ENCODE assay signal across 1 cellular context in the genomic region with DNA sequence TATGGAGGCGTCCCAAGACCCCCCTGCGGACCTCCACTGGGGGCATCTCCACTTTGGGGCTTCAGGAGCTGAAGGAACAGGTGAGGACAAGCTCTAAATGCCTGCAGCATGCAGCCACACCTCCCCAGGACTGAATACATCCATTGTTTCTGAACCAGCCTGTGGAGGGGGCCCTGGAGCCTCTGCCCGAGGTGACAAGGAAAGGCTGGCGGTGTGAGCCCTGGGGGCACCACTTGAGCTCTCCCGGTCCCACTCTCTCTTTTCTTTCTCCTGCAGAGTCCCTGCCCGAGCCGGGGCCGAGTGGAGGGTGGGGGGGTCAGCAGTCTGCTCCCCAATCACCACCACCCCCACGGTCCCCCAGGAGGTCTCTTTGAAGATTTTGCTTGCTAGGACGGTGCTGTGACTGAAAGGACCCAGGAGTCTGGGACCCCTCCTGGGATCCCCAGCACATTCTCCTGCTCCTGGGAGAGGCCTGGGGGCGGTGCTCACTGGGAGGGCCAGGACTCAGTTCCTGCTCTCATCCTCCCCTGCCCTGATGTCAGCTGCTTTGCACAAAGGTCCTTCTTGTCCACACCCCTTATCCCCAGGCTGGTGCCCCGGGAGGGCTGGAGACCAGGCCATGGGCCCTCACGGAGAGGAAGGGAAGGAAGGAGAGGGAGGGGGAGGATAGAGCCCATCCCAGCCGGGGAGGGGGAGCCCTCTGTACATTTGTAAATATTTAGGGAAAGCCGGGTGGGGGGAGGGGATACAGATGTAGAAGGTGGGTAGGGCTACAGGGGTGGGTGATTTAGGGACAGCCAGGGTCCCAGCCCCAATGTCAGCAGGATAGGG.
A peak's percentile ranks its signal among the peaks of the same experiment; 100 is the strongest.
TF ChIP-seq lines count a peak whose summit lies in the region.

No MANE protein-coding gene starts in this region.

TF ChIP-seq in HepG2, 621 proteins besides CTCF, POLR2A, EP300 and RAD21 (continued from another document and continues in another):
- TF ChIP-seq, protein P1, sequence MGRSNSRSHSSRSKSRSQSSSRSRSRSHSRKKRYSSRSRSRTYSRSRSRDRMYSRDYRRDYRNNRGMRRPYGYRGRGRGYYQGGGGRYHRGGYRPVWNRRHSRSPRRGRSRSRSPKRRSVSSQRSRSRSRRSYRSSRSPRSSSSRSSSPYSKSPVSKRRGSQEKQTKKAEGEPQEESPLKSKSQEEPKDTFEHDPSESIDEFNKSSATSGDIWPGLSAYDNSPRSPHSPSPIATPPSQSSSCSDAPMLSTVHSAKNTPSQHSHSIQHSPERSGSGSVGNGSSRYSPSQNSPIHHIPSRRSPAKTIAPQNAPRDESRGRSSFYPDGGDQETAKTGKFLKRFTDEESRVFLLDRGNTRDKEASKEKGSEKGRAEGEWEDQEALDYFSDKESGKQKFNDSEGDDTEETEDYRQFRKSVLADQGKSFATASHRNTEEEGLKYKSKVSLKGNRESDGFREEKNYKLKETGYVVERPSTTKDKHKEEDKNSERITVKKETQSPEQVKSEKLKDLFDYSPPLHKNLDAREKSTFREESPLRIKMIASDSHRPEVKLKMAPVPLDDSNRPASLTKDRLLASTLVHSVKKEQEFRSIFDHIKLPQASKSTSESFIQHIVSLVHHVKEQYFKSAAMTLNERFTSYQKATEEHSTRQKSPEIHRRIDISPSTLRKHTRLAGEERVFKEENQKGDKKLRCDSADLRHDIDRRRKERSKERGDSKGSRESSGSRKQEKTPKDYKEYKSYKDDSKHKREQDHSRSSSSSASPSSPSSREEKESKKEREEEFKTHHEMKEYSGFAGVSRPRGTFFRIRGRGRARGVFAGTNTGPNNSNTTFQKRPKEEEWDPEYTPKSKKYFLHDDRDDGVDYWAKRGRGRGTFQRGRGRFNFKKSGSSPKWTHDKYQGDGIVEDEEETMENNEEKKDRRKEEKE (IDR thresholded peaks at IDR 0.05) = no peak
- TF ChIP-seq PRPF4 (IDR thresholded peaks at IDR 0.05; ENCODE audit: low read depth, low read length, poor library complexity, severe bottlenecking) (no peak), KDM1A (CRISPR knock-in tag; IDR thresholded peaks at IDR 0.05) (no peak), ZNF331 (CRISPR knock-in tag; IDR thresholded peaks at IDR 0.05) (no peak), ZNF354B (CRISPR knock-in tag; IDR thresholded peaks at IDR 0.05) (no peak), BRCA1 (CRISPR knock-in tag; IDR thresholded peaks at IDR 0.05) (no peak), ZNF703 (CRISPR knock-in tag; IDR thresholded peaks at IDR 0.05; ENCODE audit: borderline replicate concordance) (no peak), GLI4 (CRISPR knock-in tag; IDR thresholded peaks at IDR 0.05; ENCODE audit: borderline replicate concordance) (no peak), ZNF235 (CRISPR knock-in tag; IDR thresholded peaks at IDR 0.05; ENCODE audit: borderline replicate concordance) (no peak), ETV6 (CRISPR knock-in tag; conservative IDR thresholded peaks at IDR 0.05) (no peak), NCOA2 (CRISPR knock-in tag; IDR thresholded peaks at IDR 0.05) (no peak), ZMYM4 (CRISPR knock-in tag; IDR thresholded peaks at IDR 0.05) (no peak), ZNF550 (CRISPR knock-in tag; IDR thresholded peaks at IDR 0.05; ENCODE audit: borderline replicate concordance) (no peak), CCAR2 (optimal IDR thresholded peaks at IDR 0.05; ENCODE audit: low read depth, low read length) (no peak), ZNF615 (CRISPR knock-in tag; IDR thresholded peaks at IDR 0.05; ENCODE audit: borderline replicate concordance) (no peak), TGIF2 (CRISPR knock-in tag; IDR thresholded peaks at IDR 0.05) (no peak), ZFAT (CRISPR knock-in tag; conservative IDR thresholded peaks at IDR 0.05) (no peak), ZNF274 (CRISPR knock-in tag; IDR thresholded peaks at IDR 0.05) (no peak), ZBTB3 (CRISPR knock-in tag; IDR thresholded peaks at IDR 0.05; ENCODE audit: borderline replicate concordance, low read depth) (no peak), MEIS2 (CRISPR knock-in tag; IDR thresholded peaks at IDR 0.05) (no peak), HDAC6 (IDR thresholded peaks at IDR 0.05; ENCODE audit: low read depth, low read length) (no peak), KDM4B (CRISPR knock-in tag; IDR thresholded peaks at IDR 0.05) (no peak), TCF12 (IDR thresholded peaks at IDR 0.05) (no peak), TCF12 (CRISPR knock-in tag; IDR thresholded peaks at IDR 0.05) (no peak), ZNF382 (CRISPR knock-in tag; IDR thresholded peaks at IDR 0.05; ENCODE audit: borderline replicate concordance) (no peak), ARID2 (CRISPR knock-in tag; IDR thresholded peaks at IDR 0.05; ENCODE audit: borderline replicate concordance) (no peak), SRSF4 (IDR thresholded peaks at IDR 0.05; ENCODE audit: low read depth, low read length, poor library complexity, severe bottlenecking) (no peak), SRSF9 (IDR thresholded peaks at IDR 0.05; ENCODE audit: borderline replicate concordance, insufficient read depth, low read depth, low read length, poor library complexity, severe bottlenecking) (no peak), SNAPC2 (CRISPR knock-in tag; IDR thresholded peaks at IDR 0.05) (no peak)
- TF ChIP-seq, protein P2, sequence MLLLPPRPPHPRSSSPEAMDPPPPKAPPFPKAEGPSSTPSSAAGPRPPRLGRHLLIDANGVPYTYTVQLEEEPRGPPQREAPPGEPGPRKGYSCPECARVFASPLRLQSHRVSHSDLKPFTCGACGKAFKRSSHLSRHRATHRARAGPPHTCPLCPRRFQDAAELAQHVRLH (CRISPR knock-in tag; IDR thresholded peaks at IDR 0.05; ENCODE audit: borderline replicate concordance, low read depth) = no peak
- TF ChIP-seq, protein P3, sequence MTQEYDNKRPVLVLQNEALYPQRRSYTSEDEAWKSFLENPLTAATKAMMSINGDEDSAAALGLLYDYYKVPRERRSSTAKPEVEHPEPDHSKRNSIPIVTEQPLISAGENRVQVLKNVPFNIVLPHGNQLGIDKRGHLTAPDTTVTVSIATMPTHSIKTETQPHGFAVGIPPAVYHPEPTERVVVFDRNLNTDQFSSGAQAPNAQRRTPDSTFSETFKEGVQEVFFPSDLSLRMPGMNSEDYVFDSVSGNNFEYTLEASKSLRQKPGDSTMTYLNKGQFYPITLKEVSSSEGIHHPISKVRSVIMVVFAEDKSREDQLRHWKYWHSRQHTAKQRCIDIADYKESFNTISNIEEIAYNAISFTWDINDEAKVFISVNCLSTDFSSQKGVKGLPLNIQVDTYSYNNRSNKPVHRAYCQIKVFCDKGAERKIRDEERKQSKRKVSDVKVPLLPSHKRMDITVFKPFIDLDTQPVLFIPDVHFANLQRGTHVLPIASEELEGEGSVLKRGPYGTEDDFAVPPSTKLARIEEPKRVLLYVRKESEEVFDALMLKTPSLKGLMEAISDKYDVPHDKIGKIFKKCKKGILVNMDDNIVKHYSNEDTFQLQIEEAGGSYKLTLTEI (CRISPR knock-in tag; conservative IDR thresholded peaks at IDR 0.05) = no peak
- TF ChIP-seq, protein P4, sequence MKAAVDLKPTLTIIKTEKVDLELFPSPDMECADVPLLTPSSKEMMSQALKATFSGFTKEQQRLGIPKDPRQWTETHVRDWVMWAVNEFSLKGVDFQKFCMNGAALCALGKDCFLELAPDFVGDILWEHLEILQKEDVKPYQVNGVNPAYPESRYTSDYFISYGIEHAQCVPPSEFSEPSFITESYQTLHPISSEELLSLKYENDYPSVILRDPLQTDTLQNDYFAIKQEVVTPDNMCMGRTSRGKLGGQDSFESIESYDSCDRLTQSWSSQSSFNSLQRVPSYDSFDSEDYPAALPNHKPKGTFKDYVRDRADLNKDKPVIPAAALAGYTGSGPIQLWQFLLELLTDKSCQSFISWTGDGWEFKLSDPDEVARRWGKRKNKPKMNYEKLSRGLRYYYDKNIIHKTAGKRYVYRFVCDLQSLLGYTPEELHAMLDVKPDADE (CRISPR knock-in tag; IDR thresholded peaks at IDR 0.05) = no peak
- TF ChIP-seq, protein P5, sequence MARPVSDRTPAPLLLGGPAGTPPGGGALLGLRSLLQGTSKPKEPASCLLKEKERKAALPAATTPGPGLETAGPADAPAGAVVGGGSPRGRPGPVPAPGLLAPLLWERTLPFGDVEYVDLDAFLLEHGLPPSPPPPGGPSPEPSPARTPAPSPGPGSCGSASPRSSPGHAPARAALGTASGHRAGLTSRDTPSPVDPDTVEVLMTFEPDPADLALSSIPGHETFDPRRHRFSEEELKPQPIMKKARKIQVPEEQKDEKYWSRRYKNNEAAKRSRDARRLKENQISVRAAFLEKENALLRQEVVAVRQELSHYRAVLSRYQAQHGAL (CRISPR knock-in tag; IDR thresholded peaks at IDR 0.05; ENCODE audit: not compliant biosample characterization) = no peak
- TF ChIP-seq, protein P6, sequence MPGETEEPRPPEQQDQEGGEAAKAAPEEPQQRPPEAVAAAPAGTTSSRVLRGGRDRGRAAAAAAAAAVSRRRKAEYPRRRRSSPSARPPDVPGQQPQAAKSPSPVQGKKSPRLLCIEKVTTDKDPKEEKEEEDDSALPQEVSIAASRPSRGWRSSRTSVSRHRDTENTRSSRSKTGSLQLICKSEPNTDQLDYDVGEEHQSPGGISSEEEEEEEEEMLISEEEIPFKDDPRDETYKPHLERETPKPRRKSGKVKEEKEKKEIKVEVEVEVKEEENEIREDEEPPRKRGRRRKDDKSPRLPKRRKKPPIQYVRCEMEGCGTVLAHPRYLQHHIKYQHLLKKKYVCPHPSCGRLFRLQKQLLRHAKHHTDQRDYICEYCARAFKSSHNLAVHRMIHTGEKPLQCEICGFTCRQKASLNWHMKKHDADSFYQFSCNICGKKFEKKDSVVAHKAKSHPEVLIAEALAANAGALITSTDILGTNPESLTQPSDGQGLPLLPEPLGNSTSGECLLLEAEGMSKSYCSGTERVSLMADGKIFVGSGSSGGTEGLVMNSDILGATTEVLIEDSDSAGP (CRISPR knock-in tag; IDR thresholded peaks at IDR 0.05; ENCODE audit: borderline replicate concordance) = peak; percentile 36; the same call in 1 of the 2 replicates
- TF ChIP-seq, protein P7, sequence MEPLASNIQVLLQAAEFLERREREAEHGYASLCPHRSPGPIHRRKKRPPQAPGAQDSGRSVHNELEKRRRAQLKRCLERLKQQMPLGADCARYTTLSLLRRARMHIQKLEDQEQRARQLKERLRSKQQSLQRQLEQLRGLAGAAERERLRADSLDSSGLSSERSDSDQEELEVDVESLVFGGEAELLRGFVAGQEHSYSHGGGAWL (CRISPR knock-in tag; IDR thresholded peaks at IDR 0.05) = no peak; the same call in 1 of the 2 replicates
- TF ChIP-seq, protein P8, sequence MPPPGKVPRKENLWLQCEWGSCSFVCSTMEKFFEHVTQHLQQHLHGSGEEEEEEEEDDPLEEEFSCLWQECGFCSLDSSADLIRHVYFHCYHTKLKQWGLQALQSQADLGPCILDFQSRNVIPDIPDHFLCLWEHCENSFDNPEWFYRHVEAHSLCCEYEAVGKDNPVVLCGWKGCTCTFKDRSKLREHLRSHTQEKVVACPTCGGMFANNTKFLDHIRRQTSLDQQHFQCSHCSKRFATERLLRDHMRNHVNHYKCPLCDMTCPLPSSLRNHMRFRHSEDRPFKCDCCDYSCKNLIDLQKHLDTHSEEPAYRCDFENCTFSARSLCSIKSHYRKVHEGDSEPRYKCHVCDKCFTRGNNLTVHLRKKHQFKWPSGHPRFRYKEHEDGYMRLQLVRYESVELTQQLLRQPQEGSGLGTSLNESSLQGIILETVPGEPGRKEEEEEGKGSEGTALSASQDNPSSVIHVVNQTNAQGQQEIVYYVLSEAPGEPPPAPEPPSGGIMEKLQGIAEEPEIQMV (CRISPR knock-in tag; IDR thresholded peaks at IDR 0.05; ENCODE audit: low read depth) = no peak
- TF ChIP-seq, protein P9, sequence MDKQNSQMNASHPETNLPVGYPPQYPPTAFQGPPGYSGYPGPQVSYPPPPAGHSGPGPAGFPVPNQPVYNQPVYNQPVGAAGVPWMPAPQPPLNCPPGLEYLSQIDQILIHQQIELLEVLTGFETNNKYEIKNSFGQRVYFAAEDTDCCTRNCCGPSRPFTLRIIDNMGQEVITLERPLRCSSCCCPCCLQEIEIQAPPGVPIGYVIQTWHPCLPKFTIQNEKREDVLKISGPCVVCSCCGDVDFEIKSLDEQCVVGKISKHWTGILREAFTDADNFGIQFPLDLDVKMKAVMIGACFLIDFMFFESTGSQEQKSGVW (CRISPR knock-in tag; IDR thresholded peaks at IDR 0.05; ENCODE audit: borderline replicate concordance) = no peak
- TF ChIP-seq, protein P10, sequence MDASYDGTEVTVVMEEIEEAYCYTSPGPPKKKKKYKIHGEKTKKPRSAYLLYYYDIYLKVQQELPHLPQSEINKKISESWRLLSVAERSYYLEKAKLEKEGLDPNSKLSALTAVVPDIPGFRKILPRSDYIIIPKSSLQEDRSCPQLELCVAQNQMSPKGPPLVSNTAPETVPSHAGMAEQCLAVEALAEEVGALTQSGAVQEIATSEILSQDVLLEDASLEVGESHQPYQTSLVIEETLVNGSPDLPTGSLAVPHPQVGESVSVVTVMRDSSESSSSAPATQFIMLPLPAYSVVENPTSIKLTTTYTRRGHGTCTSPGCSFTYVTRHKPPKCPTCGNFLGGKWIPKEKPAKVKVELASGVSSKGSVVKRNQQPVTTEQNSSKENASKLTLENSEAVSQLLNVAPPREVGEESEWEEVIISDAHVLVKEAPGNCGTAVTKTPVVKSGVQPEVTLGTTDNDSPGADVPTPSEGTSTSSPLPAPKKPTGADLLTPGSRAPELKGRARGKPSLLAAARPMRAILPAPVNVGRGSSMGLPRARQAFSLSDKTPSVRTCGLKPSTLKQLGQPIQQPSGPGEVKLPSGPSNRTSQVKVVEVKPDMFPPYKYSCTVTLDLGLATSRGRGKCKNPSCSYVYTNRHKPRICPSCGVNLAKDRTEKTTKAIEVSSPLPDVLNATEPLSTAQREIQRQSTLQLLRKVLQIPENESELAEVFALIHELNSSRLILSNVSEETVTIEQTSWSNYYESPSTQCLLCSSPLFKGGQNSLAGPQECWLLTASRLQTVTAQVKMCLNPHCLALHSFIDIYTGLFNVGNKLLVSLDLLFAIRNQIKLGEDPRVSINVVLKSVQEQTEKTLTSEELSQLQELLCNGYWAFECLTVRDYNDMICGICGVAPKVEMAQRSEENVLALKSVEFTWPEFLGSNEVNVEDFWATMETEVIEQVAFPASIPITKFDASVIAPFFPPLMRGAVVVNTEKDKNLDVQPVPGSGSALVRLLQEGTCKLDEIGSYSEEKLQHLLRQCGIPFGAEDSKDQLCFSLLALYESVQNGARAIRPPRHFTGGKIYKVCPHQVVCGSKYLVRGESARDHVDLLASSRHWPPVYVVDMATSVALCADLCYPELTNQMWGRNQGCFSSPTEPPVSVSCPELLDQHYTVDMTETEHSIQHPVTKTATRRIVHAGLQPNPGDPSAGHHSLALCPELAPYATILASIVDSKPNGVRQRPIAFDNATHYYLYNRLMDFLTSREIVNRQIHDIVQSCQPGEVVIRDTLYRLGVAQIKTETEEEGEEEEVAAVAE (CRISPR knock-in tag; IDR thresholded peaks at IDR 0.05; ENCODE audit: borderline replicate concordance) = no peak
- TF ChIP-seq, protein P11, sequence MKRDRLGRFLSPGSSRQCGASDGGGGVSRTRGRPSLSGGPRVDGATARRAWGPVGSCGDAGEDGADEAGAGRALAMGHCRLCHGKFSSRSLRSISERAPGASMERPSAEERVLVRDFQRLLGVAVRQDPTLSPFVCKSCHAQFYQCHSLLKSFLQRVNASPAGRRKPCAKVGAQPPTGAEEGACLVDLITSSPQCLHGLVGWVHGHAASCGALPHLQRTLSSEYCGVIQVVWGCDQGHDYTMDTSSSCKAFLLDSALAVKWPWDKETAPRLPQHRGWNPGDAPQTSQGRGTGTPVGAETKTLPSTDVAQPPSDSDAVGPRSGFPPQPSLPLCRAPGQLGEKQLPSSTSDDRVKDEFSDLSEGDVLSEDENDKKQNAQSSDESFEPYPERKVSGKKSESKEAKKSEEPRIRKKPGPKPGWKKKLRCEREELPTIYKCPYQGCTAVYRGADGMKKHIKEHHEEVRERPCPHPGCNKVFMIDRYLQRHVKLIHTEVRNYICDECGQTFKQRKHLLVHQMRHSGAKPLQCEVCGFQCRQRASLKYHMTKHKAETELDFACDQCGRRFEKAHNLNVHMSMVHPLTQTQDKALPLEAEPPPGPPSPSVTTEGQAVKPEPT (CRISPR knock-in tag; IDR thresholded peaks at IDR 0.05; ENCODE audit: low read depth) = no peak
